8 cellular contexts compared by ENCODE assay signal in the genomic region with DNA sequence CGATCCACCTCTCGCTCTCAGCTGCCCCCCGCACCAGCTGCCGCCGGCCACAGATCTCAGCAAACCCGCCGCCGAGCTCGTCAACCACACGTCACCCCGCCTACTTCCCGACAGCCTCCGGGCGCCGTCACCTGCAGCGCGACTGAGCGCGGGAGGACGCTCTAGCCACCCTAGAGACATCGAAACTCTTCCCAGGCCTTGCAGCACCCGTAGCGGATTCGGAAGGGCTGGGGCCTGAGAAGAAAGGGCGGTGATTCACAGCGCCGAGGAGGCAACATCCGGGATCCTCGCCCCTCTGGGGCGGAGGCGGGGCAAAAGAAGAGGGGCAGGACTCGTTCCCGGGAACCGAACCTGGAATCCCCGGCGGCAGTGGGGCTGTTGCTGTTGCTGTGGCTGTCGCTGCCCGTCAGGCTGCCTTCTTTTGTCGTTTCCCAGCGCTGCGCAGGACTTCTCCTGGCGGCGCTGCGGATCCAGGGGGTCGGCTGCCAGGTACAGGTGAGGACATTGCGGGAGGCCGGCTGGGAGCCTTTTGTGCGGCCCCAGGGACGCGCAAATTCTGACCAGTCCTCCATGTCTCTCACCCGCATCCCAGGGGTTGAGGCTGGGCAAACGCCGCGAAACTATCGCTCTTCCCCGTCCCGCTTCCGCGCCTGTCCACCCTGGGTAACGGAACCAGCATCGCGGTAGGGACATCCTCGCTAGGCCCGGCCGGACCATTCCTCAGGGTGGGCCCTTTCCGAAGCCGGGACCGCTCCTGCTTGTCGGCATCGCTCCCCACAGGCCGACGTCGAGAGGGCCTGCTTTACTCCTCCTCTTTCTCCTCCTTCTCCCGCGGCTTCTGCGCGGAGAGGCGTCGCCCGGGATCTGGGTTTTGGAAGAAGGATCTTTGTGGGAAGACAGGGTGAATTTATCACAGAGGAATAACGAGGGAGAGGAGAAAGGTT. TPM values are rescaled to one million over a fixed set of nuclear protein-coding genes. Genes with fewer than 3 reads are reported as not detected.
DNase-seq lines count a peak whose midpoint lies in the region; ATAC-seq and TF ChIP-seq lines count a peak whose summit lies in the region.

A gene (plus strand): TSS at position 331 of the 944 bp plus-strand sequence. CDS start 9,443 bp downstream, outside the sequence.
A gene with protein sequence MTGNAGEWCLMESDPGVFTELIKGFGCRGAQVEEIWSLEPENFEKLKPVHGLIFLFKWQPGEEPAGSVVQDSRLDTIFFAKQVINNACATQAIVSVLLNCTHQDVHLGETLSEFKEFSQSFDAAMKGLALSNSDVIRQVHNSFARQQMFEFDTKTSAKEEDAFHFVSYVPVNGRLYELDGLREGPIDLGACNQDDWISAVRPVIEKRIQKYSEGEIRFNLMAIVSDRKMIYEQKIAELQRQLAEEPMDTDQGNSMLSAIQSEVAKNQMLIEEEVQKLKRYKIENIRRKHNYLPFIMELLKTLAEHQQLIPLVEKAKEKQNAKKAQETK (minus strand): TSS at position 79 of the 944 bp plus-strand sequence. CDS start 100 bp downstream, outside the sequence.

- peak; percentile 4 for TF ChIP-seq CTCF in RWPE2 (IDR thresholded peaks at IDR 0.05; ENCODE audit: poor library complexity, severe bottlenecking)
- no peak for TF ChIP-seq CTCF in fibroblast of mammary gland (conservative IDR thresholded peaks at IDR 0.05; ENCODE audit: control insufficient read depth, insufficient read depth, low read depth, low read length)
- TF ChIP-seq CTCF in natural killer cell (IDR thresholded peaks at IDR 0.05): no peak

- peak; percentile 99 for DNase-seq in EL
- peak; percentile 98 for DNase-seq in H4 (ENCODE audit: low spot score)
- DNase-seq in LoVo (ENCODE audit: low spot score): peak; percentile 96
- DNase-seq in RWPE2 (ENCODE audit: low spot score): peak; percentile 98
- peak; percentile 95 for DNase-seq in activated T-helper 2 cell treated with anti-CD3 and anti-CD28 coated beads, Interferon-gamma antibody, Interleukin-2, Interleukin-4, amounts not matched to agents 10 μg/mL and 5 μg/mL and 100 μg/mL, durations not matched to agents 14 hours and 24 hours and 36 hours (ENCODE audit: low spot score)
- peak; percentile 98 for DNase-seq in fibroblast of mammary gland (ENCODE audit: low read depth)
- peak; percentile 87 for DNase-seq in natural killer cell
- DNase-seq in stimulated activated naive CD4-positive, alpha-beta T cell treated with Interleukin-2 at 50 U/mL for 16 hours (lab: John Stamatoyannopoulos, UW): peak; percentile 95

- H3K9me3 ChIP-seq in RWPE2 (ENCODE audit: severe bottlenecking): no peaks in the 10 kb centered on the region

- peak within 1 kb of the TSS; percentile 99 for H3K27ac Mint-ChIP-seq in activated T-helper 2 cell treated with anti-CD3 and anti-CD28 coated beads, Interferon-gamma antibody, Interleukin-2, Interleukin-4, amounts not matched to agents 10 μg/mL and 5 μg/mL and 100 μg/mL, durations not matched to agents 14 hours and 24 hours and 36 hours
- H3K27ac Mint-ChIP-seq in natural killer cell: peak within 1 kb of the TSS; percentile 98

- no peaks in the 10 kb centered on the region for H3K27me3 ChIP-seq in RWPE2 (ENCODE audit: insufficient read depth, poor library complexity, severe bottlenecking)

- intact Hi-C loops in activated T-helper 2 cell treated with anti-CD3 and anti-CD28 coated beads, Interferon-gamma antibody, Interleukin-2, Interleukin-4, amounts not matched to agents 10 μg/mL and 5 μg/mL and 100 μg/mL, durations not matched to agents 14 hours and 24 hours and 36 hours (cut with micrococcal nuclease): loop anchor here (1.0 to 5.0 kb wide), 4 partner anchors 46 to 522 kb away; a partner anchor contains a TSS
- intact Hi-C loops in natural killer cell (cut with micrococcal nuclease): loop anchor here (1.0 to 2.0 kb wide), 4 partner anchors 45 to 454 kb away; a partner anchor contains a TSS

- peaks cover 23% of the 10 kb centered on the region for H3K36me3 ChIP-seq in RWPE2 (ENCODE audit: low read depth)

- peak within 1 kb of the TSS; percentile 62 for H3K4me3 ChIP-seq in RWPE2 (ENCODE audit: severe bottlenecking)
- H3K4me3 ChIP-seq in fibroblast of mammary gland (ENCODE audit: control insufficient read depth, low read depth, low read length): peak within 1 kb of the TSS; percentile 95

- no peaks in the 10 kb centered on the region for H3K9me3 Mint-ChIP-seq in activated T-helper 2 cell treated with anti-CD3 and anti-CD28 coated beads, Interferon-gamma antibody, Interleukin-2, Interleukin-4, amounts not matched to agents 10 μg/mL and 5 μg/mL and 100 μg/mL, durations not matched to agents 14 hours and 24 hours and 36 hours
- no peaks in the 10 kb centered on the region for H3K9me3 Mint-ChIP-seq in natural killer cell

- ATAC-seq in RWPE2 (ENCODE audit: low read depth) (peak; percentile 92), natural killer cell (peak; percentile 85 to 96 (median 88))

- peaks cover 47% of the 10 kb centered on the region for H3K4me1 Mint-ChIP-seq in activated T-helper 2 cell treated with anti-CD3 and anti-CD28 coated beads, Interferon-gamma antibody, Interleukin-2, Interleukin-4, amounts not matched to agents 10 μg/mL and 5 μg/mL and 100 μg/mL, durations not matched to agents 14 hours and 24 hours and 36 hours (ENCODE audit: low read depth)
- peaks cover 67 to 77% of the 10 kb centered on the region in 2 donors for H3K4me1 Mint-ChIP-seq in natural killer cell

- peak within 1 kb of the TSS; percentile 84 for H3K27ac ChIP-seq in RWPE2 (ENCODE audit: poor library complexity, severe bottlenecking)

- H3K4me3 Mint-ChIP-seq in activated T-helper 2 cell treated with anti-CD3 and anti-CD28 coated beads, Interferon-gamma antibody, Interleukin-2, Interleukin-4, amounts not matched to agents 10 μg/mL and 5 μg/mL and 100 μg/mL, durations not matched to agents 14 hours and 24 hours and 36 hours (ENCODE audit: low read depth): peak within 1 kb of the TSS; percentile 98
- peak within 1 kb of the TSS; percentile 98 for H3K4me3 Mint-ChIP-seq in natural killer cell

- H3K27me3 Mint-ChIP-seq in activated T-helper 2 cell treated with anti-CD3 and anti-CD28 coated beads, Interferon-gamma antibody, Interleukin-2, Interleukin-4, amounts not matched to agents 10 μg/mL and 5 μg/mL and 100 μg/mL, durations not matched to agents 14 hours and 24 hours and 36 hours (ENCODE audit: low read depth): no peaks in the 10 kb centered on the region
- H3K27me3 Mint-ChIP-seq in natural killer cell (ENCODE audit: low read depth in 2 of 2): no peaks in the 10 kb centered on the region

- peaks cover 47% of the 10 kb centered on the region for H3K36me3 Mint-ChIP-seq in activated T-helper 2 cell treated with anti-CD3 and anti-CD28 coated beads, Interferon-gamma antibody, Interleukin-2, Interleukin-4, amounts not matched to agents 10 μg/mL and 5 μg/mL and 100 μg/mL, durations not matched to agents 14 hours and 24 hours and 36 hours (ENCODE audit: low read depth)
- H3K36me3 Mint-ChIP-seq in natural killer cell: no peaks in the 10 kb centered on the region

- peaks cover 17% of the 10 kb centered on the region for H3K4me1 ChIP-seq in RWPE2 (ENCODE audit: insufficient read depth, poor library complexity, severe bottlenecking)

RNA-seq across cellular contexts. Expression of the first gene that starts in this region (rescaled TPM):
- total RNA-seq in H4 (2014; rRNA removed; shearing (Covaris generic)): 31.8 and 49.5 TPM in 2 replicates
- 71.4 and 72.7 TPM in 2 replicates for total RNA-seq in activated T-helper 2 cell treated with anti-CD3 and anti-CD28 coated beads, Interferon-gamma antibody, Interleukin-2, Interleukin-4, amounts not matched to agents 10 μg/mL and 5 μg/mL and 100 μg/mL, durations not matched to agents 14 hours and 24 hours and 36 hours
- total RNA-seq in natural killer cell: 10 to 100 TPM; 74.3 to 95.5 (median 78.9) TPM

RNA-seq across cellular contexts. Expression of the second gene that starts in this region (rescaled TPM):
- total RNA-seq in H4 (2014; rRNA removed; shearing (Covaris generic)): 14.1 and 25.6 TPM in 2 replicates
- total RNA-seq in activated T-helper 2 cell treated with anti-CD3 and anti-CD28 coated beads, Interferon-gamma antibody, Interleukin-2, Interleukin-4, amounts not matched to agents 10 μg/mL and 5 μg/mL and 100 μg/mL, durations not matched to agents 14 hours and 24 hours and 36 hours: 77.6 and 78.5 TPM in 2 replicates
- 10 to 100 TPM; 44.3 to 53.9 (median 51.9) TPM for total RNA-seq in natural killer cell

Comparison
In these comparisons a context has a peak if more than half of its experiments do, and no peak if none do; other contexts are left out.
1. Peak in every context shown above with its lines: DNase-seq, ATAC-seq, H3K4me3 ChIP-seq and H3K27ac ChIP-seq.